ENCODE assay signal across 14 cellular contexts in the genomic region with DNA sequence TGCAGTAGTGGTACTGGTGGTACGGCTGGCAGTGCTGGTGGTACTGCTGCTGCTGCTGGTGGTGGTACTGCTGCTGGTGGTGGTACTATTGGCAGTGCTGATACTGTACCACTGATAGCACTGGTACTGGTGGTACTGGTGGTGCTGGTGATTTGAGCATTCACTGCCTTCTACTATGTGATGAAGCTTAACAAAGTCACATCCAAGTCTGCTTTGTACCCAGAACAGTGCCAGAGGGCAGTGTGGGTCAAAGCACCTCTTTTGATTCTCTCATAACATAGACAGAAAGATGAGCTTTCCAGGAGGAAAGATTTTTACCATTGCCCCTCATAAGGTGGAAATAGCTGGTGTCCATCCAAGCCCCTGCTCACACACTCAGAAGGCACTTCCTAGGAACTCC.
"Had no signal": no experiment of that assay in that cellular context is flagged by ENCODE, and none has a peak within 500 bp of the region (broad histone marks: within the 10 kb centered on the region; RNA-seq: fewer than 3 reads in every experiment).

No MANE protein-coding gene starts in this region.

- ATAC-seq: left lobe of liver; natural killer cell; stimulated activated naive B cell treated with anti-CD40 and anti-IgM and Interleukin-4, amounts not matched to agents 10 μg/mL and 1 μg/mL and 100 μg/mL, for 72 hours had no signal

- DNase-seq: activated CD4-positive, alpha-beta T cell treated with anti-CD3 and anti-CD28 coated beads, Interleukin-2, amount 10 ng/mL, durations not matched to agents 7 days and 5 days; activated CD8-positive, alpha-beta memory T cell treated with anti-CD3 and anti-CD28 coated beads for 24 hours; activated gamma-delta T cell treated with Interleukin-2 at 50 U/mL for 16 hours; activated naive CD8-positive, alpha-beta T cell treated with anti-CD3 and anti-CD28 coated beads for 36 hours; cerebellar nuclear complex; dermis blood vessel endothelial cell; endodermal cell; islet precursor cell; natural killer cell; nucleus accumbens; stimulated activated CD4-positive, alpha-beta T cell treated with anti-CD3 and anti-CD28 coated beads, Interleukin-4, amount 100 ng/mL, for 1 hour; stimulated activated naive B cell treated with anti-CD40 and anti-IgM and Interleukin-4, amounts not matched to agents 10 μg/mL and 1 μg/mL and 100 μg/mL, for 72 hours had no signal

- FAIRE-seq: frontal cortex had no signal
